23 cellular contexts compared by ENCODE assay signal in genomic region chr15:95958417-95958816, GRCh38.
DNase-seq lines count a peak whose midpoint lies in the region; ATAC-seq, FAIRE-seq and TF ChIP-seq lines count a peak whose summit lies in the region.
"Had no signal": no experiment of that assay in that cellular context is flagged by ENCODE, and none has a peak within 500 bp of the region (broad histone marks: within the 10 kb centered on the region; RNA-seq: fewer than 3 reads in every experiment).

No MANE protein-coding gene starts in this region.

- POLR2A ChIA-PET in A673 (lab: Charles Lee; ENCODE audit: low non-redundant PET): no interaction called here

- no peaks in the 10 kb centered on the region for H3K27me3 ChIP-seq in A673 (replicated peaks; ENCODE audit: insufficient read depth, low read depth, low read length, poor library complexity)
- no peaks in the 10 kb centered on the region for H3K27me3 ChIP-seq in neuronal stem cell (ENCODE audit: control insufficient read depth in 3 of 3, insufficient read depth in 3 of 3, low read depth in 1 of 3, low read length in 3 of 3)

- no peak overlapping the region for H3K14ac ChIP-seq in neuronal stem cell (ENCODE audit: low read length)

- H3K4me2 ChIP-seq in neuronal stem cell (ENCODE audit: insufficient read depth, low read length, poor library complexity, severe bottlenecking): no peak overlapping the region
- H3K4me2 ChIP-seq: KMS-11 had no signal

- no peak overlapping the region for H2BK12ac ChIP-seq in neuronal stem cell (ENCODE audit: low read length)

- ATAC-seq in HG02798 (IDR thresholded peaks at IDR 0.05; ENCODE audit: poor library complexity, unreplicated experiment) (no peak), HG02870 (IDR thresholded peaks at IDR 0.05; ENCODE audit: unreplicated experiment) (no peak)
- ATAC-seq: Panc1, T-cell had no signal

- no peak overlapping the region for H3K23ac ChIP-seq in neuronal stem cell (ENCODE audit: low read depth, low read length, poor library complexity)

- H3K36me3 ChIP-seq in A673 (ENCODE audit: insufficient read depth, low read length, poor library complexity, severe bottlenecking): no peaks in the 10 kb centered on the region
- H3K36me3 ChIP-seq in neuronal stem cell (replicated peaks in 1 of 2; ENCODE audit: control insufficient read depth in 2 of 2, insufficient read depth in 2 of 2, low read length in 2 of 2): no peaks in the 10 kb centered on the region

- H4K91ac ChIP-seq in neuronal stem cell (ENCODE audit: low read depth, low read length, poor library complexity): no peak overlapping the region

- H4K8ac ChIP-seq in neuronal stem cell (ENCODE audit: low read depth, low read length): no peak overlapping the region

- H2BK120ac ChIP-seq in neuronal stem cell (ENCODE audit: low read depth, low read length): no peak overlapping the region

- H3K9ac ChIP-seq in neuronal stem cell (ENCODE audit: low read depth, low read length, poor library complexity): no peak overlapping the region
- H3K9ac ChIP-seq: KMS-11 had no signal

- BruUV-seq in A673 (replicated peaks; lab: Mats Ljungman, UMichigan): no TSS peak

- TF ChIP-seq CTCF in A673 (conservative IDR thresholded peaks at IDR 0.05; ENCODE audit: low read depth, low read length): no peak
- no peak for TF ChIP-seq CTCF in LNCaP clone FGC (IDR thresholded peaks at IDR 0.05; ENCODE audit: control insufficient read depth, extremely low read depth, insufficient read depth)

- H3K27ac ChIP-seq in A673 (ENCODE audit: low read depth, low read length, poor library complexity, severe bottlenecking) (no peak overlapping the region), neuronal stem cell (replicated peaks; ENCODE audit: low read length) (no peak overlapping the region)
- H3K27ac ChIP-seq: KMS-11, RWPE1 had no signal

- intact Hi-C loops in A673 (cut with micrococcal nuclease; ENCODE audit: unreplicated experiment): no loop called here

- WGBS in neuronal stem cell (ENCODE audit: extremely low coverage in 2 of 2, insufficient read length in 2 of 2, insufficient replicate concordance in 1 of 2), 2 donors: no CpG with 5 or more reads among the region's 5 CpGs

- peak; percentile 0 for DNase-seq in A673 (ENCODE audit: low spot score)
- peak; percentile 81 for DNase-seq in LNCaP clone FGC (ENCODE audit: low read depth)
- DNase-seq in neuronal stem cell (ENCODE audit: low spot score): no peak
- no peak for DNase-seq in HT-29 (ENCODE audit: low spot score)
- DNase-seq: Calu3, DMS79 treated with DMSO at 0.1 percent for 48 hours, GF-D8, IMR-90, NCI-H1048, NCI-H1417, NCI-H1694, NCI-H2029 treated with DMSO at 0.1 percent for 48 hours, NCI-H2171, NCI-H526 treated with DMSO at 0.1 percent for 48 hours, SHP77, T-cell had no signal

- H3K4me1 ChIP-seq in A673 (ENCODE audit: insufficient read depth, low read length, poor library complexity, severe bottlenecking): no peaks in the 10 kb centered on the region
- H3K4me1 ChIP-seq in neuronal stem cell (ENCODE audit: control insufficient read depth in 2 of 2, insufficient read depth in 1 of 2, low read depth in 1 of 2, low read length in 2 of 2): peaks cover 0 to 5% of the 10 kb centered on the region in 2 donors

- CTCF ChIA-PET in A673 (lab: Charles Lee): no interaction called here

- H2AK5ac ChIP-seq in neuronal stem cell (ENCODE audit: low read depth, low read length): no peak overlapping the region

- H3K18ac ChIP-seq in neuronal stem cell (ENCODE audit: low read length): no peak overlapping the region

- H3K4ac ChIP-seq in neuronal stem cell (ENCODE audit: low read length): no peak overlapping the region

- H2AFZ ChIP-seq in neuronal stem cell (ENCODE audit: low read length): peak overlapping the region; percentile 72

- H3K4me3 ChIP-seq in A673 (ENCODE audit: low read depth, low read length, poor library complexity, severe bottlenecking) (no peak overlapping the region), LNCaP clone FGC (ENCODE audit: low read depth, low read length) (no peak overlapping the region), neuronal stem cell (ENCODE audit: low read length in 2 of 2) (no peak overlapping the region)

- H2BK5ac ChIP-seq in neuronal stem cell (ENCODE audit: low read length): no peak overlapping the region

- no peak overlapping the region for H2BK15ac ChIP-seq in neuronal stem cell (ENCODE audit: low read length)

- FAIRE-seq in endometrium (lab: Jason Lieb, UNC): peak; percentile 85
- FAIRE-seq: GM12891 had no signal

- H3K9me3 ChIP-seq in A673 (ENCODE audit: low read depth, low read length, poor library complexity, severe bottlenecking) (no peaks in the 10 kb centered on the region), neuronal stem cell (replicated peaks in 1 of 2; ENCODE audit: control insufficient read depth in 2 of 2, insufficient read depth in 1 of 2, low read depth in 1 of 2, low read length in 2 of 2) (peaks cover 1 to 8% of the 10 kb centered on the region in 2 donors)

- H3K79me1 ChIP-seq in neuronal stem cell (ENCODE audit: low read depth, low read length): no peaks in the 10 kb centered on the region

Comparison
In these comparisons a context has a peak if more than half of its experiments do, and no peak if none do; other contexts are left out.
1. DNase-seq: peak in A673 (single experiment) and LNCaP clone FGC (single experiment); none in neuronal stem cell (single experiment) and HT-29 (single experiment).